Comparison of ENCODE assay signal across 12 cellular contexts in genomic region chr15:34334676-34335075, GRCh38. TPM values are rescaled to one million over a fixed set of nuclear protein-coding genes. Genes with fewer than 3 reads are reported as not detected.
DNase-seq lines count a peak whose midpoint lies in the region; ATAC-seq and TF ChIP-seq lines count a peak whose summit lies in the region.
"Had no signal": no experiment of that assay in that cellular context is flagged by ENCODE, and none has a peak within 500 bp of the region (broad histone marks: within the 10 kb centered on the region; RNA-seq: fewer than 3 reads in every experiment).

No MANE protein-coding gene starts in this region.

- peak overlapping the region; percentile 92 for H3K4me3 Mint-ChIP-seq in activated naive CD4-positive, alpha-beta T cell treated with anti-CD3 and anti-CD28 coated beads, Interleukin-2, amount 50 U/mL, for 24 hours
- peak overlapping the region; percentile 99 for H3K4me3 Mint-ChIP-seq in activated CD8-positive, alpha-beta T cell treated with anti-CD3 and anti-CD28 coated beads for 36 hours

- POLR2A ChIA-PET in activated CD8-positive, alpha-beta T cell treated with anti-CD3 and anti-CD28 coated beads for 36 hours (lab: Charles Lee), result interaction anchor here (0.6 to 2.6 kb wide), 4 partner anchors 9 to 21 kb away, joined by 3 to 18 read pairs (median 4); partner anchors contain the start of genes NOP10 and NUTM1

- H3K9me3 Mint-ChIP-seq in activated naive CD4-positive, alpha-beta T cell treated with anti-CD3 and anti-CD28 coated beads, Interleukin-2, amount 50 U/mL, for 24 hours, result no peaks in the 10 kb centered on the region
- no peaks in the 10 kb centered on the region for H3K9me3 Mint-ChIP-seq in activated CD8-positive, alpha-beta T cell treated with anti-CD3 and anti-CD28 coated beads for 36 hours

- H3K27me3 Mint-ChIP-seq in activated naive CD4-positive, alpha-beta T cell treated with anti-CD3 and anti-CD28 coated beads, Interleukin-2, amount 50 U/mL, for 24 hours, result no peaks in the 10 kb centered on the region
- no peaks in the 10 kb centered on the region for H3K27me3 Mint-ChIP-seq in activated CD8-positive, alpha-beta T cell treated with anti-CD3 and anti-CD28 coated beads for 36 hours

- H3K4me1 ChIP-seq in thoracic aorta (ENCODE audit: control insufficient read depth in 1 of 2, low read depth in 2 of 2), result peaks cover 24 to 51% of the 10 kb centered on the region in 2 donors
- H3K4me1 ChIP-seq in testis, result peaks cover 3% of the 10 kb centered on the region

- H3K36me3 ChIP-seq in thoracic aorta (no peaks in the 10 kb centered on the region), testis (ENCODE audit: low read depth, missing control alignments) (no peaks in the 10 kb centered on the region)

- no peak for TF ChIP-seq POLR2A in testis (IDR thresholded peaks at IDR 0.05)

- TF ChIP-seq CTCF in activated CD8-positive, alpha-beta T cell treated with anti-CD3 and anti-CD28 coated beads for 36 hours (IDR thresholded peaks at IDR 0.05), result no peak
- TF ChIP-seq CTCF in fibroblast of pulmonary artery (IDR thresholded peaks at IDR 0.05; ENCODE audit: low read length, missing control alignments) (no peak), thoracic aorta (IDR thresholded peaks at IDR 0.05) (no peak), testis (IDR thresholded peaks at IDR 0.05) (no peak)

- WGBS in testis, 2 donors, result 87 to 89% methylated on average over 4 of the region's 4 CpGs

- H3K4me1 Mint-ChIP-seq in activated naive CD4-positive, alpha-beta T cell treated with anti-CD3 and anti-CD28 coated beads, Interleukin-2, amount 50 U/mL, for 24 hours, result peaks cover 73% of the 10 kb centered on the region
- H3K4me1 Mint-ChIP-seq in activated CD8-positive, alpha-beta T cell treated with anti-CD3 and anti-CD28 coated beads for 36 hours (ENCODE audit: low read depth), result peaks cover 59% of the 10 kb centered on the region

- H3K27ac ChIP-seq in thoracic aorta, result peak overlapping the region in 1 of 2 donors; percentile 91
- H3K27ac ChIP-seq in testis, result no peak overlapping the region
- H3K27ac ChIP-seq: C4-2B had no signal

- H3K4me3 ChIP-seq in fibroblast of pulmonary artery (replicated peaks; ENCODE audit: low read depth, low read length), result peak overlapping the region; percentile 42
- peak overlapping the region; percentile 78 for H3K4me3 ChIP-seq in thoracic aorta
- no peak overlapping the region for H3K4me3 ChIP-seq in testis
- H3K4me3 ChIP-seq: HAP-1 had no signal

- no peak for ATAC-seq in activated CD8-positive, alpha-beta T cell treated with anti-CD3 and anti-CD28 coated beads for 36 hours
- no peak for ATAC-seq in thoracic aorta (ENCODE audit: insufficient number of reproducible peaks, low FRiP score, low read depth)
- no peak for ATAC-seq in HG02884 (IDR thresholded peaks at IDR 0.05; ENCODE audit: unreplicated experiment)
- ATAC-seq in HG03342 (IDR thresholded peaks at IDR 0.05; ENCODE audit: unreplicated experiment), result no peak

- no peak for DNase-seq in activated naive CD4-positive, alpha-beta T cell treated with Interleukin-2 at 50 U/mL for 16 hours
- DNase-seq in activated CD8-positive, alpha-beta T cell treated with anti-CD3 and anti-CD28 coated beads for 36 hours, result no peak
- no peak for DNase-seq in fibroblast of pulmonary artery (ENCODE audit: low read depth)
- DNase-seq in thoracic aorta (ENCODE audit: low spot score), result no peak
- no peak for DNase-seq in testis
- DNase-seq: NCI-H1436, posterior cingulate gyrus had no signal

- H3K36me3 Mint-ChIP-seq in activated naive CD4-positive, alpha-beta T cell treated with anti-CD3 and anti-CD28 coated beads, Interleukin-2, amount 50 U/mL, for 24 hours, result peaks cover 7% of the 10 kb centered on the region
- H3K36me3 Mint-ChIP-seq in activated CD8-positive, alpha-beta T cell treated with anti-CD3 and anti-CD28 coated beads for 36 hours (ENCODE audit: low read depth), result peaks cover 9% of the 10 kb centered on the region

- no peaks in the 10 kb centered on the region for H3K9me3 ChIP-seq in thoracic aorta
- no peaks in the 10 kb centered on the region for H3K9me3 ChIP-seq in testis
- H3K9me3 ChIP-seq: HAP-1 had no signal

- CTCF ChIA-PET in activated CD8-positive, alpha-beta T cell treated with anti-CD3 and anti-CD28 coated beads for 36 hours (lab: Charles Lee), result interaction anchor here (0.6 to 1.3 kb wide), 2 partner anchors 9 to 94 kb away, joined by 3 to 4 read pairs; no protein-coding TSS in a partner anchor

- H3K27me3 ChIP-seq in thoracic aorta (replicated peaks; ENCODE audit: insufficient read depth), result no peaks in the 10 kb centered on the region
- no peaks in the 10 kb centered on the region for H3K27me3 ChIP-seq in testis

- peak overlapping the region; percentile 97 for H3K27ac Mint-ChIP-seq in activated naive CD4-positive, alpha-beta T cell treated with anti-CD3 and anti-CD28 coated beads, Interleukin-2, amount 50 U/mL, for 24 hours
- H3K27ac Mint-ChIP-seq in activated CD8-positive, alpha-beta T cell treated with anti-CD3 and anti-CD28 coated beads for 36 hours, result peak overlapping the region; percentile 95

- intact Hi-C loops in activated CD8-positive, alpha-beta T cell treated with anti-CD3 and anti-CD28 coated beads for 36 hours (cut with micrococcal nuclease), result loop anchor here (10.0 kb wide), 1 partner anchor 250 kb away; the partner anchor contains the start of gene GOLGA8B
- intact Hi-C loops in testis (cut with DNase I; ENCODE audit: low total_unique reads), result no loop called here

RNA-seq across cellular contexts. Expression of gene SLC12A6, which starts 2.9 kb away (rescaled TPM):
- total RNA-seq in activated CD8-positive, alpha-beta T cell treated with anti-CD3 and anti-CD28 coated beads for 36 hours, result 10 to 100 TPM; 22.2 to 24.8 TPM
- total RNA-seq in thoracic aorta, result 10 to 100 TPM; 58.3 to 82.9 TPM
- total RNA-seq in testis, result 10 to 100 TPM; 72.8 to 77.2 TPM
- 106 TPM for polyA plus RNA-seq in testis (ENCODE audit: insufficient read depth, low read depth, low replicate concordance)

RNA-seq across cellular contexts. Expression of gene NOP10, which starts 8.3 kb away (rescaled TPM):
- 100 to 1,000 TPM; 225 to 226 TPM for total RNA-seq in activated CD8-positive, alpha-beta T cell treated with anti-CD3 and anti-CD28 coated beads for 36 hours
- 10 to 100 TPM; 28.9 to 88.8 TPM for total RNA-seq in thoracic aorta
- total RNA-seq in testis, result 10 to 100 TPM; 75.5 to 79.8 TPM
- polyA plus RNA-seq in testis (ENCODE audit: insufficient read depth, low read depth, low replicate concordance), result 86.2 TPM

RNA-seq across cellular contexts. Expression of gene NUTM1, which starts 8.4 kb away (rescaled TPM):
- not detected for total RNA-seq in activated CD8-positive, alpha-beta T cell treated with anti-CD3 and anti-CD28 coated beads for 36 hours
- total RNA-seq in thoracic aorta, result not detected
- total RNA-seq in testis, result 10 to 100 TPM; 17.8 to 23.4 TPM
- polyA plus RNA-seq in testis (ENCODE audit: insufficient read depth, low read depth, low replicate concordance), result 39.7 TPM

RNA-seq across cellular contexts. Expression of gene LPCAT4, which starts 32.3 kb away (rescaled TPM):
- total RNA-seq in activated CD8-positive, alpha-beta T cell treated with anti-CD3 and anti-CD28 coated beads for 36 hours, result 10 to 100 TPM; 55.6 to 56.9 TPM
- 10 to 100 TPM; 13.1 to 20.0 TPM for total RNA-seq in thoracic aorta
- total RNA-seq in testis, result 10 to 100 TPM in 1 of 2 donors, 1 to 10 TPM in 1; 9.9 to 13.4 TPM
- polyA plus RNA-seq in testis (ENCODE audit: insufficient read depth, low read depth, low replicate concordance), result 16.1 TPM

Comparison
In these comparisons a context has a peak if more than half of its experiments do, and no peak if none do; other contexts are left out.
1. H3K4me3 ChIP-seq: peak in fibroblast of pulmonary artery (single experiment) and thoracic aorta (single experiment); none in testis (0 of 2).
2. RNA of gene NUTM1, which starts 8.4 kb away (total RNA-seq): 17.8 to 23.4 TPM in testis; not detected in activated CD8-positive, alpha-beta T cell treated with anti-CD3 and anti-CD28 coated beads for 36 hours and not detected in thoracic aorta; every median in the first group is over 10 times any median in the second.